ENCODE assay signal across 11 cellular contexts in the genomic region with DNA sequence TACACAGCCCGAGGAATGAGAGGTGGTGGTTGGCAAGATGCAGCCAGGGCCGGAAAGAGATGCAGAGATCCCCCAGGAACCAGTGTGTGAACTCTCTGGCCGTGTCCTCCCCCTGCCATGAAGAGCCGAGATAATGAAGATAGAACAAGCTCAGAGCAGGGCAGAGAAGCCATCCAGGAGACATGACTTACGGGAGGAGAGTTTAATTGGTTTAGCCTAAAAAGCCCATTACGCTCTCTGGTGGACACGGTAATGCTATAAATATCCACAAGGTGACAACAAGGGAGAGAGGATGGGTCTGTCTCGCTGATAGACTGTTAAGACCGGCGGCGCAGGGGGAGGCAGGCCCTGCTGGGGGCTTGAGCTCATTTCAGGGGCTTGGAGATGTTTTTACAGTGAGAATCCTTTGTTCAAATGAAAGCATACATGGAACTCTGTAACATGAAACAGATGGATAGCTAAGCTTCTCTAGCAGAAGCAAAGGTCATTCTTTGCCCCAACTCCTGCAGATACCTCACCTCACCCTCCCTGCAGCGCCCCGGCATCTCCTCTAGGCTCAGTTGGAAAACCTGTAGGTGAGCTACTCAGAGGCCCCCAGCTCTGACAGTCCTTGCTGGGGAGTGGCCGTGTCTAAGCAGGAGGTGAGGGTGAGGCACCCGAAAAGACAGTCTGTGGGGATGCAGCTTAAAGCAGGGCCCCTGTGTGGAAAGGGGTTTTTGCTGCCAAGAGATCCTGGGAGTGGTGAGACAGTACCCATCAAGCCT. TPM values are rescaled to one million over a fixed set of nuclear protein-coding genes. Genes with fewer than 3 reads are reported as not detected.
DNase-seq lines count a peak whose midpoint lies in the region; ATAC-seq, FAIRE-seq and TF ChIP-seq lines count a peak whose summit lies in the region.
"Had no signal": no experiment of that assay in that cellular context is flagged by ENCODE, and none has a peak within 500 bp of the region (broad histone marks: within the 10 kb centered on the region; RNA-seq: fewer than 3 reads in every experiment).

No MANE protein-coding gene starts in this region.

- H3K9me3 Mint-ChIP-seq in endodermal cell: no peaks in the 10 kb centered on the region
- no peaks in the 10 kb centered on the region for H3K9me3 Mint-ChIP-seq in neural crest cell

- TF ChIP-seq CTCF in endodermal cell (conservative IDR thresholded peaks at IDR 0.05) (peak; percentile 38), neural crest cell (conservative IDR thresholded peaks at IDR 0.05) (peak; percentile 14), sigmoid colon (IDR thresholded peaks at IDR 0.05) (peak in 1 of 4 experiments; percentile 13)

- 77 to 82% methylated on average over 12 to 15 of the region's 15 CpGs for WGBS in endodermal cell (ENCODE audit: insufficient coverage in 1 of 2, insufficient read length in 1 of 2), 2 experiments
- WGBS in sigmoid colon, 2 donors: 64 to 66% methylated on average over 15 of the region's 15 CpGs

- DNase-seq in NCI-H1694 (lab: John Stamatoyannopoulos, UW) (peak; percentile 22), endodermal cell (no peak), neural crest cell (ENCODE audit: low read depth, low spot score) (peak; percentile 9), GM12891 (ENCODE audit: insufficient read length, low spot score) (no peak), NAMALWA (ENCODE audit: low spot score) (no peak), sigmoid colon (no peak)

- H4K20me1 ChIP-seq in BLaER1: no peaks in the 10 kb centered on the region

- peak overlapping the region; percentile 47 for H3K4me3 Mint-ChIP-seq in endodermal cell
- no peak overlapping the region for H3K4me3 Mint-ChIP-seq in neural crest cell

- no peak for FAIRE-seq in GM12891 (lab: Jason Lieb, UNC)

- H3K9me3 ChIP-seq in BLaER1 (peaks cover 10% of the 10 kb centered on the region), endodermal cell (ENCODE audit: control insufficient read depth, low read length) (no peaks in the 10 kb centered on the region), sigmoid colon (no peaks in the 10 kb centered on the region)
- H3K9me3 ChIP-seq: colonic mucosa had no signal

- H3K27ac Mint-ChIP-seq in endodermal cell (no peak overlapping the region), neural crest cell (ENCODE audit: unreplicated experiment) (no peak overlapping the region)
- H3K27ac Mint-ChIP-seq: activated T-cell treated with anti-CD3 and anti-CD28 coated beads, Interleukin-2, amount 50 U/mL, for 72 hours had no signal

- H3K4me1 ChIP-seq in BLaER1 (peaks cover 14% of the 10 kb centered on the region), endodermal cell (ENCODE audit: control insufficient read depth, insufficient read depth, low read length) (no peaks in the 10 kb centered on the region), sigmoid colon (peaks cover 0 to 21% (median 12%) of the 10 kb centered on the region in 4 donors)
- H3K4me1 ChIP-seq: colonic mucosa had no signal

- H3K4me2 ChIP-seq in BLaER1: peak overlapping the region; percentile 46

- TF ChIP-seq EP300 in sigmoid colon (IDR thresholded peaks at IDR 0.05): no peak

- H3K36me3 Mint-ChIP-seq in endodermal cell (ENCODE audit: low read depth) (no peaks in the 10 kb centered on the region), neural crest cell (ENCODE audit: low read depth) (no peaks in the 10 kb centered on the region)

- peaks cover 16% of the 10 kb centered on the region for H3K4me1 Mint-ChIP-seq in endodermal cell
- peaks cover 17% of the 10 kb centered on the region for H3K4me1 Mint-ChIP-seq in neural crest cell

- H3K27me3 ChIP-seq in BLaER1 (no peaks in the 10 kb centered on the region), endodermal cell (ENCODE audit: control insufficient read depth, insufficient read depth, low read length, poor library complexity, severe bottlenecking) (no peaks in the 10 kb centered on the region), sigmoid colon (no peaks in the 10 kb centered on the region)
- H3K27me3 ChIP-seq: colonic mucosa had no signal

- H3K27ac ChIP-seq in BLaER1 (no peak overlapping the region), endodermal cell (ENCODE audit: low read depth, low read length) (no peak overlapping the region), sigmoid colon (peak overlapping the region in 2 of 4 donors; percentile 29)
- H3K27ac ChIP-seq: colonic mucosa had no signal

- H3K27me3 Mint-ChIP-seq in endodermal cell (ENCODE audit: insufficient read depth): no peaks in the 10 kb centered on the region
- no peaks in the 10 kb centered on the region for H3K27me3 Mint-ChIP-seq in neural crest cell (ENCODE audit: low read depth)

- H3K9ac ChIP-seq in BLaER1 (no peak overlapping the region), endodermal cell (ENCODE audit: extremely low read depth, low read length, poor library complexity, severe bottlenecking) (no peak overlapping the region)

- no peak for TF ChIP-seq POLR2A in GM12891 (IDR thresholded peaks at IDR 0.05; ENCODE audit: low read depth, low read length)
- no peak for TF ChIP-seq POLR2A in sigmoid colon (IDR thresholded peaks at IDR 0.05)

- H3K4me3 ChIP-seq in BLaER1 (no peak overlapping the region), endodermal cell (ENCODE audit: low read length) (peak overlapping the region; percentile 70), sigmoid colon (peak overlapping the region in 2 of 4 donors; percentile 27 to 28)
- H3K4me3 ChIP-seq: colonic mucosa had no signal

- intact Hi-C loops in sigmoid colon (cut with DNase I): loop anchor here (1.0 to 2.0 kb wide), 3 partner anchors 42 to 138 kb away; no protein-coding TSS in a partner anchor

- ATAC-seq in HG02870 (IDR thresholded peaks at IDR 0.05; ENCODE audit: unreplicated experiment): no peak
- ATAC-seq: activated T-cell treated with anti-CD3 and anti-CD28 coated beads, Interleukin-2, amount 50 U/mL, for 72 hours had no signal

- no peaks in the 10 kb centered on the region for H3K36me3 ChIP-seq in BLaER1
- H3K36me3 ChIP-seq in endodermal cell (ENCODE audit: control insufficient read depth, insufficient read depth, low read length): no peaks in the 10 kb centered on the region
- H3K36me3 ChIP-seq in sigmoid colon: no peaks in the 10 kb centered on the region
- H3K36me3 ChIP-seq: colonic mucosa had no signal

TF ChIP-seq in GM12891, 5 proteins besides CTCF, POLR2A, EP300 and RAD21:
- TF ChIP-seq TAF1 (IDR thresholded peaks at IDR 0.05; ENCODE audit: low read depth, low read length) (no peak), PAX5 (IDR thresholded peaks at IDR 0.05; ENCODE audit: insufficient read depth, low read length, severe bottlenecking) (no peak), POLR2AphosphoS5 (IDR thresholded peaks at IDR 0.05; ENCODE audit: low read depth, low read length) (no peak), POU2F2 (IDR thresholded peaks at IDR 0.05; ENCODE audit: low read depth, low read length) (no peak), SPI1 (IDR thresholded peaks at IDR 0.05; ENCODE audit: low read depth, low read length) (no peak)
TF ChIP-seq in GM12891: peak in this region for 0.

RNA-seq across cellular contexts. Expression of a gene that starts 40.8 kb away (rescaled TPM):
- total RNA-seq in endodermal cell (under 1 TPM; 0.57 to 0.77 TPM), neural crest cell (1.5 and 1.7 TPM in 2 replicates), sigmoid colon (10 to 100 TPM in 3 of 4 donors, 1 to 10 TPM in 1; 6.7 to 15.8 (median 11.3) TPM)
- polyA plus RNA-seq in endodermal cell (2013, experiment 1 of 2): 4.0 TPM
- 4.2 TPM for polyA plus RNA-seq in endodermal cell (2013, experiment 2 of 2)
- polyA plus RNA-seq in GM12891 (2012; ENCODE audit: low read depth, missing spikeins): 0.15 TPM
- 1 to 10 TPM in 2 of 3 donors, not detected in 1; 1.1 to 1.8 TPM for polyA plus RNA-seq in sigmoid colon
- total RNA-seq: activated T-cell treated with anti-CD3 and anti-CD28 coated beads, Interleukin-2, amount 50 U/mL, for 72 hours; T-helper 2 cell treated with Interferon-gamma antibody and Interleukin-4, amounts not matched to agents 100 ng/mL and 5 ng/mL, for 36 hours had no signal

Comparison
In these comparisons a context has a peak if more than half of its experiments do, and no peak if none do; other contexts are left out.
1. DNase-seq: peak in NCI-H1694 (single experiment) and neural crest cell (single experiment); none in endodermal cell (single experiment), GM12891 (single experiment), NAMALWA (single experiment) and sigmoid colon (single experiment).